12 cellular contexts compared by ENCODE assay signal in the genomic region with DNA sequence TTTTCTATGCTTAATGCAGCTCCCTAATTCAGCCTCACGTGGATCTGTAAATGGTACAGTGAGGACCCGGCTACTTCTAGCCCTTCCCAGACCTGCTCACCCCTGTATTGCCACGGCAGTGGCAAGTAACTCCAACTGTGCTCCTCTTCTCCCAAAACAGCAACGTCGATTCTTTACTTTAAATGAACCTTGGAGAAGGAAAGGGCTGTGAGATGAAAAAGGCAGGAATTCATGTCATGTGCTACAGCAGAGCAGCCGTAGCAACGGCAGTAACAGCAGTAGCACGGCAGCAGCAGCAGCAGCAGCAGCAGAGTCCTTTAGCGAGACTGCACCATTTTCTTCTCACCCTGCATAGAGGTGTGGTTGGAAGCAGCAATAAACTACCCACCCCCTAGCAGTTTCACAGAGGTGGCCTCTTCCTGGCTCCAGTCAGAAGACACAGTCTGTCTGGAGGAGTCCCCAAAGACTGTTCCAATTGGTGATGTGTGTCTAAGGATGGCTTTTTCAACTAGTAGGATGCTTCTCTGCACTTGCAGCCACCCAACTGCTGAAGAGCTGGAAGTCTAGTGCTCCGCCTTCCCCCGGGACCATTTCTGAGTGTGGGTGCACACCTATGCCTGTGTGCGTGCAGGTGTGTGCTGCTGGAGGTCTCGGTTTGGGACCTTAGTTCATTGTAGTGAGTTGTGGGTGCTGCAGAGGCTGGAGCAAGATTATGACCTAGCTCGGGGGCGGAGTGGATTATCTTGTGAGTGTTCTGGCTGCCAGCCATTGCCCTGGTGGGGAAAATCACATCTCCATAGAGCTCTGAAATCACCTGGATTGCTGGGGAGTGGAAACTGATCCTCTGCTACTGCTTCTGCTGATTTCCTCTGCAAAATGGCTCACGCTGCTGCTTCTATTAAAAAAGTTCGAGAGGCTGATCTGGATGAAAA.
A peak's percentile ranks its signal among the peaks of the same experiment; 100 is the strongest.
DNase-seq lines count a peak whose midpoint lies in the region; ATAC-seq lines count a peak whose summit lies in the region.
"Had no signal": no experiment of that assay in that cellular context is flagged by ENCODE, and none has a peak within 500 bp of the region (broad histone marks: within the 10 kb centered on the region; RNA-seq: fewer than 3 reads in every experiment).

No MANE protein-coding gene starts in this region.

- peak overlapping the region; percentile 38 for H3K27ac ChIP-seq in temporal lobe (ENCODE audit: low read depth, low read length)
- H3K27ac ChIP-seq: PC-9 had no signal

- ATAC-seq in GM18858 (IDR thresholded peaks at IDR 0.05; ENCODE audit: unreplicated experiment) (no peak), HG02678 (IDR thresholded peaks at IDR 0.05; ENCODE audit: unreplicated experiment) (no peak)

- DNase-seq in NCI-H82 (lab: John Stamatoyannopoulos, UW) (peak; percentile 61), NCI-H82 treated with DMSO at 0.1 percent for 48 hours (lab: John Stamatoyannopoulos, UW; ENCODE audit: unreplicated experiment) (no peak), cerebellar cortex (ENCODE audit: low spot score) (peak; percentile 92), left kidney (ENCODE audit: low read depth, low spot score) (peak; percentile 85), AML-193 (lab: John Stamatoyannopoulos, UW) (no peak)
- DNase-seq: activated B cell treated with CpG ODN at 0.5 μM for 24 hours; activated naive CD4-positive, alpha-beta T cell treated with anti-CD3 and anti-CD28 coated beads, Interleukin-2, amount 50 U/mL, for 16 hours; erythroblast; PC-9 had no signal

Comparison
In these comparisons a context has a peak if more than half of its experiments do, and no peak if none do; other contexts are left out.
1. DNase-seq: peak in NCI-H82 (single experiment), cerebellar cortex (single experiment) and left kidney (single experiment); none in NCI-H82 treated with DMSO at 0.1 percent for 48 hours (single experiment) and AML-193 (0 of 2).